In genomic region chr17:76033139-76033538, GRCh38 we compare ENCODE assay signal across 20 cellular contexts. TPM values are rescaled to one million over a fixed set of nuclear protein-coding genes. Genes with fewer than 3 reads are reported as not detected.
A peak's percentile ranks its signal among the peaks of the same experiment; 100 is the strongest.
DNase-seq lines count a peak whose midpoint lies in the region; FAIRE-seq and TF ChIP-seq lines count a peak whose summit lies in the region.
"Had no signal": no experiment of that assay in that cellular context is flagged by ENCODE, and none has a peak within 500 bp of the region (broad histone marks: within the 10 kb centered on the region; RNA-seq: fewer than 3 reads in every experiment).

No MANE protein-coding gene starts in this region.

- H3K9ac ChIP-seq in muscle layer of colon (ENCODE audit: low read length) (no peak overlapping the region), stomach smooth muscle (ENCODE audit: low read length in 2 of 2) (no peak overlapping the region), SK-N-SH (no peak overlapping the region)
- H3K9ac ChIP-seq: BLaER1 had no signal

- no peaks in the 10 kb centered on the region for H4K20me1 ChIP-seq in SK-N-SH (ENCODE audit: insufficient read depth)
- H4K20me1 ChIP-seq: BLaER1 had no signal

- CTCF ChIA-PET in SK-N-SH (lab: Yijun Ruan, JAX), result interaction anchor here (0.8 to 13.5 kb wide), 5 partner anchors 18 to 246 kb away, joined by 3 to 133 read pairs (median 4); no protein-coding TSS in a partner anchor

- TF ChIP-seq RAD21 in SK-N-SH (IDR thresholded peaks at IDR 0.05; ENCODE audit: low read length), result no peak

- POLR2A ChIA-PET in SK-N-SH (lab: Yijun Ruan, JAX), result no interaction called here

- 92% methylated on average over 6 of the region's 6 CpGs for WGBS in SK-N-SH (ENCODE audit: low lambda C conversion rate)

- H3F3A ChIP-seq in SK-N-SH (replicated peaks; ENCODE audit: insufficient read depth), result peaks cover 13% of the 10 kb centered on the region

- no peak for TF ChIP-seq EP300 in SK-N-SH (IDR thresholded peaks at IDR 0.05; ENCODE audit: borderline replicate concordance in 1 of 2, low read depth in 1 of 2, low read length in 1 of 2)

- peaks cover 52% of the 10 kb centered on the region for H3K4me1 ChIP-seq in muscle layer of colon (ENCODE audit: insufficient read depth, low read length)
- peaks cover 35% of the 10 kb centered on the region for H3K4me1 ChIP-seq in stomach smooth muscle (ENCODE audit: control insufficient read depth, insufficient read depth, low read length)
- peaks cover 9 to 23% of the 10 kb centered on the region in 2 experiments; a peak in 3 of 4 replicates for H3K4me1 ChIP-seq in SK-N-SH (ENCODE audit: control insufficient read depth in 1 of 2, insufficient read depth in 2 of 2, low read depth in 1 of 2, low read length in 1 of 2)
- H3K4me1 ChIP-seq: HAP-1 had no signal

- TF ChIP-seq POLR2A in GM12891 (IDR thresholded peaks at IDR 0.05; ENCODE audit: low read depth, low read length), result no peak

- no peak overlapping the region for H3K4me2 ChIP-seq in SK-N-SH
- H3K4me2 ChIP-seq: BLaER1, GM23338, PC-9 had no signal

- H3K4me3 ChIP-seq in muscle layer of colon (ENCODE audit: low read depth in 1 of 2, low read length in 2 of 2) (no peak overlapping the region), stomach smooth muscle (ENCODE audit: low read length in 2 of 2) (no peak overlapping the region), SK-N-SH (ENCODE audit: low read depth in 2 of 2, low read length in 1 of 2) (no peak overlapping the region)
- H3K4me3 ChIP-seq: BLaER1, GM12878, GM23338, HAP-1, PC-9, SK-N-MC had no signal

- H3K9me3 ChIP-seq in KOPT-K1 (ENCODE audit: insufficient read depth, low read length, poor library complexity, severe bottlenecking), result peaks cover 10% of the 10 kb centered on the region
- H3K9me3 ChIP-seq in muscle layer of colon (ENCODE audit: low read length), result no peaks in the 10 kb centered on the region
- H3K9me3 ChIP-seq in stomach smooth muscle (ENCODE audit: control insufficient read depth in 2 of 2, low read length in 2 of 2), result no peaks in the 10 kb centered on the region
- no peaks in the 10 kb centered on the region for H3K9me3 ChIP-seq in SK-N-SH
- H3K9me3 ChIP-seq: HAP-1 had no signal

- no peak for DNase-seq in SK-N-SH
- DNase-seq in GM12891 (ENCODE audit: insufficient read length, low spot score), result no peak
- DNase-seq: ACHN; CD4-positive, alpha-beta memory T cell; DND-41; KBM-7; NCI-H1436 treated with DMSO at 0.1 percent for 48 hours; NCI-H2029; NCI-H510A; PC-9; RPMI8226; SHP77 treated with DMSO at 0.1 percent for 48 hours had no signal

- H2AFZ ChIP-seq in SK-N-SH (ENCODE audit: low read depth), result no peak overlapping the region
- H2AFZ ChIP-seq: PC-9 had no signal

- peak overlapping the region; percentile 71 for H3K27ac ChIP-seq in KOPT-K1 (ENCODE audit: low read depth, low read length, poor library complexity, severe bottlenecking)
- H3K27ac ChIP-seq in muscle layer of colon (ENCODE audit: low read depth, low read length), result peak overlapping the region; percentile 86
- H3K27ac ChIP-seq in stomach smooth muscle (ENCODE audit: low read length), result peak overlapping the region; percentile 53
- H3K27ac ChIP-seq in SK-N-SH (ENCODE audit: low read depth in 2 of 2, low read length in 1 of 2), result no peak overlapping the region
- H3K27ac ChIP-seq: PC-9, SK-N-MC had no signal

- H3K79me2 ChIP-seq in SK-N-SH (ENCODE audit: insufficient read depth), result no peaks in the 10 kb centered on the region

- H3K27me3 ChIP-seq in muscle layer of colon (ENCODE audit: control insufficient read depth in 1 of 2, insufficient read depth in 2 of 2, low read length in 2 of 2) (no peaks in the 10 kb centered on the region), stomach smooth muscle (ENCODE audit: control insufficient read depth in 1 of 2, insufficient read depth in 2 of 2, low read length in 2 of 2) (no peaks in the 10 kb centered on the region), SK-N-SH (ENCODE audit: insufficient read depth) (no peaks in the 10 kb centered on the region)
- H3K27me3 ChIP-seq: BLaER1 had no signal

- FAIRE-seq in GM12891 (lab: Jason Lieb, UNC), result no peak
- FAIRE-seq: GM12878 had no signal

- H3K36me3 ChIP-seq in KOPT-K1 (ENCODE audit: insufficient read depth, low read length), result peaks cover 11% of the 10 kb centered on the region
- H3K36me3 ChIP-seq in muscle layer of colon (ENCODE audit: insufficient read depth, low read length), result no peaks in the 10 kb centered on the region
- no peaks in the 10 kb centered on the region for H3K36me3 ChIP-seq in stomach smooth muscle (ENCODE audit: control insufficient read depth in 2 of 2, insufficient read depth in 2 of 2, low read length in 2 of 2)
- peaks cover under 1 to 3% of the 10 kb centered on the region in 2 experiments for H3K36me3 ChIP-seq in SK-N-SH (replicated peaks in 1 of 2; ENCODE audit: control insufficient read depth in 1 of 2, insufficient read depth in 2 of 2, low read length in 1 of 2)
- H3K36me3 ChIP-seq: HAP-1 had no signal

- no peaks in the 10 kb centered on the region for H3K9me2 ChIP-seq in SK-N-SH

- no peak for TF ChIP-seq CTCF in SK-N-SH (IDR thresholded peaks at IDR 0.05)

TF ChIP-seq in SK-N-SH, 30 proteins besides CTCF, POLR2A, EP300 and RAD21 (continues in another document):
- TF ChIP-seq TEAD4 (IDR thresholded peaks at IDR 0.05; ENCODE audit: borderline replicate concordance, insufficient read depth) (no peak), SIN3A (IDR thresholded peaks at IDR 0.05; ENCODE audit: borderline replicate concordance, low read depth, low read length) (no peak), ZBTB33 (IDR thresholded peaks at IDR 0.05; ENCODE audit: borderline replicate concordance, low read depth) (no peak)

TF ChIP-seq in GM12891, 5 proteins besides CTCF, POLR2A, EP300 and RAD21:
- TF ChIP-seq TAF1 (IDR thresholded peaks at IDR 0.05; ENCODE audit: low read depth, low read length), result no peak
- no peak for TF ChIP-seq POLR2AphosphoS5 (IDR thresholded peaks at IDR 0.05; ENCODE audit: low read depth, low read length)
- no peak for TF ChIP-seq PAX5 (IDR thresholded peaks at IDR 0.05; ENCODE audit: insufficient read depth, low read length, severe bottlenecking)
- TF ChIP-seq POU2F2 (IDR thresholded peaks at IDR 0.05; ENCODE audit: low read depth, low read length), result no peak
- TF ChIP-seq SPI1 (IDR thresholded peaks at IDR 0.05; ENCODE audit: low read depth, low read length), result no peak
TF ChIP-seq in GM12891: peak in this region for 0.

RNA-seq across cellular contexts. Expression of gene EVPL, which starts 6.0 kb away (rescaled TPM):
- 0.15 and 0.23 TPM in 2 replicates for polyA plus RNA-seq in SK-N-SH (2012; rRNA removed)
- polyA plus RNA-seq in SK-N-SH (2012; cell fraction: cytosol; rRNA removed), result 0.09 and 0.16 TPM in 2 replicates
- 0.26 and 0.42 TPM in 2 replicates for polyA plus RNA-seq in SK-N-SH (2012; cell fraction: nucleus; rRNA removed)
- polyA plus RNA-seq in GM12891 (2012; ENCODE audit: low read depth, missing spikeins), result 0.01 TPM
- polyA plus RNA-seq: CD4-positive, alpha-beta memory T cell; GM12878 had no signal

RNA-seq across cellular contexts. Expression of gene CDK3, which starts 32.5 kb away (rescaled TPM):
- polyA plus RNA-seq in SK-N-SH (2012; rRNA removed), result 14.6 and 22.1 TPM in 2 replicates
- 2.8 and 4.4 TPM in 2 replicates for polyA plus RNA-seq in SK-N-SH (2012; cell fraction: cytosol; rRNA removed)
- 71.9 and 153 TPM in 2 replicates for polyA plus RNA-seq in SK-N-SH (2012; cell fraction: nucleus; rRNA removed)
- 4.1 TPM for polyA plus RNA-seq in GM12891 (2012; ENCODE audit: low read depth, missing spikeins)

RNA-seq across cellular contexts. Expression of gene SRP68, which starts 39.2 kb away (rescaled TPM):
- 76.8 and 81.4 TPM in 2 replicates for polyA plus RNA-seq in SK-N-SH (2012; rRNA removed)
- polyA plus RNA-seq in SK-N-SH (2012; cell fraction: cytosol; rRNA removed), result 74.4 and 76.2 TPM in 2 replicates
- 53.5 and 64.0 TPM in 2 replicates for polyA plus RNA-seq in SK-N-SH (2012; cell fraction: nucleus; rRNA removed)
- polyA plus RNA-seq in GM12891 (2012; ENCODE audit: low read depth, missing spikeins), result 42.5 TPM

RNA-seq across cellular contexts. Expression of gene GALR2, which starts 41.4 kb away (rescaled TPM):
- polyA plus RNA-seq in SK-N-SH (2012; rRNA removed), result 0.05 and 0.08 TPM in 2 replicates
- polyA plus RNA-seq in SK-N-SH (2012; cell fraction: cytosol; rRNA removed), result 0.03 TPM in 2 replicates
- 0.08 and 0.15 TPM in 2 replicates for polyA plus RNA-seq in SK-N-SH (2012; cell fraction: nucleus; rRNA removed)
- 0.09 TPM for polyA plus RNA-seq in GM12891 (2012; ENCODE audit: low read depth, missing spikeins)

RNA-seq across cellular contexts. Expression of gene ZACN, which starts 45.8 kb away (rescaled TPM):
- 0.03 TPM in 1 of 2 replicates, not detected in the other for polyA plus RNA-seq in SK-N-SH (2012; rRNA removed)
- polyA plus RNA-seq in SK-N-SH (2012; cell fraction: cytosol; rRNA removed), result 0.01 TPM in 1 of 2 replicates, not detected in the other
- 0.12 and 0.26 TPM in 2 replicates for polyA plus RNA-seq in SK-N-SH (2012; cell fraction: nucleus; rRNA removed)
- polyA plus RNA-seq in GM12891 (2012; ENCODE audit: low read depth, missing spikeins), result 10.4 TPM

Comparison
In these comparisons a context has a peak if more than half of its experiments do, and no peak if none do; other contexts are left out.
1. H3K27ac ChIP-seq: peak in KOPT-K1 (single experiment), muscle layer of colon (single experiment) and stomach smooth muscle (single experiment); none in SK-N-SH (0 of 2).